ENCODE assay signal across 1 cellular context in genomic region chr19:38367041-38367440, GRCh38.
TF ChIP-seq lines count a peak whose summit lies in the region.

No MANE protein-coding gene starts in this region.

TF ChIP-seq in K562, 482 proteins besides CTCF, POLR2A, EP300 and RAD21:
- TF ChIP-seq PRDM10 (IDR thresholded peaks at IDR 0.05; ENCODE audit: partially characterized antibody) (no peak), ARNT (IDR thresholded peaks at IDR 0.05) (no peak), IRF2 (CRISPR knock-in tag; IDR thresholded peaks at IDR 0.05) (no peak), SIN3A (IDR thresholded peaks at IDR 0.05; ENCODE audit: borderline replicate concordance in 2 of 2, control insufficient read depth in 1 of 2, low read depth in 2 of 2, low read length in 2 of 2) (no peak), TCF15 (CRISPR knock-in tag; IDR thresholded peaks at IDR 0.05) (no peak), MYBL2 (IDR thresholded peaks at IDR 0.05; ENCODE audit: low read depth) (no peak), MYBL2 (CRISPR knock-in tag; IDR thresholded peaks at IDR 0.05; ENCODE audit: borderline replicate concordance) (no peak), DLX4 (CRISPR knock-in tag; IDR thresholded peaks at IDR 0.05) (no peak)
TF ChIP-seq in K562: peak in this region for 0.
